ENCODE assay signal across 13 cellular contexts in the genomic region with DNA sequence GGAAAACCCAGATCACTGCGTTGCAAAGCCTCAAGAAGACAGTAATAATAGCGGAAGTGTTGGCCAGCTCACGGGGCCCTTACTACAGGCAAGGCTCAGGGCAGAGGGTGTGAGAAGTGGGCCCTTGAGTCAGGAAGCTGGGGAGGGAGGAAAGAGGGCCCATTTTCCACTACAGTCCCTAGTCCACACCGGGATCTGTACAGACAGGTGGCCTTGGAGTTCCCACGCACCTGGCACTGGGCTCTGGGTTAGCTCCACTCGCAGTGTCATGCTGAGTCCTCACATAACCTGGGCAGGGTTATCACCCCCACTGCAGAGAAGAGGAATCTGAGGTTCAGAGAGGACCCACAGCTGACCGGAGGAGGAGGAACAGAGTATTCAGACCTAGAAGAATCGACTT. TPM values are rescaled to one million over a fixed set of nuclear protein-coding genes. Genes with fewer than 3 reads are reported as not detected.
DNase-seq lines count a peak whose midpoint lies in the region; ATAC-seq and TF ChIP-seq lines count a peak whose summit lies in the region.
"Had no signal": no experiment of that assay in that cellular context is flagged by ENCODE, and none has a peak within 500 bp of the region (broad histone marks: within the 10 kb centered on the region; RNA-seq: fewer than 3 reads in every experiment).

No MANE protein-coding gene starts in this region.

- WGBS in mesodermal cell (ENCODE audit: insufficient coverage in 2 of 2), 2 experiments, result 89 to 96% methylated on average over 4 to 8 of the region's 8 CpGs

- TF ChIP-seq CTCF in thoracic aorta (IDR thresholded peaks at IDR 0.05), result no peak

- ATAC-seq in thoracic aorta (ENCODE audit: insufficient number of reproducible peaks, low FRiP score, low read depth), result no peak
- ATAC-seq: naive thymus-derived CD4-positive, alpha-beta T cell had no signal

- H3K27me3 ChIP-seq in thoracic aorta (replicated peaks; ENCODE audit: insufficient read depth), result no peaks in the 10 kb centered on the region

- H3K4me1 ChIP-seq in mesodermal cell (ENCODE audit: control insufficient read depth, insufficient read depth, low read length, poor library complexity, severe bottlenecking) (peaks cover 57% of the 10 kb centered on the region), thoracic aorta (ENCODE audit: control insufficient read depth in 1 of 2, low read depth in 2 of 2) (peaks cover 61 to 89% of the 10 kb centered on the region in 2 donors)

- no peaks in the 10 kb centered on the region for H3K9me3 ChIP-seq in mesodermal cell (ENCODE audit: control insufficient read depth, low read length)
- H3K9me3 ChIP-seq in thoracic aorta, result no peaks in the 10 kb centered on the region

- H3K4me3 ChIP-seq in mesodermal cell (ENCODE audit: extremely low read depth, insufficient read depth, low read length, poor library complexity, severe bottlenecking) (no peak overlapping the region), thoracic aorta (no peak overlapping the region)
- H3K4me3 ChIP-seq: GM23338 had no signal

- intact Hi-C loops in posterior cingulate gyrus (cut with DNase I), result no loop called here

- H3K27ac ChIP-seq in caudate nucleus (ENCODE audit: low read depth, low read length) (peak overlapping the region; percentile 65), mesodermal cell (ENCODE audit: low read depth, low read length, severe bottlenecking) (peak overlapping the region; percentile 83), thoracic aorta (peak overlapping the region; percentile 87 to 96)

- DNase-seq in DMS153 (lab: John Stamatoyannopoulos, UW) (peak; percentile 36), DMS153 treated with DMSO at 0.1 percent for 48 hours (lab: John Stamatoyannopoulos, UW; ENCODE audit: unreplicated experiment) (no peak), caudate nucleus (lab: John Stamatoyannopoulos, UW) (no peak), thoracic aorta (ENCODE audit: low spot score) (no peak), HK-2 (ENCODE audit: unreplicated experiment) (no peak), posterior cingulate gyrus (no peak), cerebellar cortex (ENCODE audit: low spot score) (no peak)
- DNase-seq: central memory CD4-positive, alpha-beta T cell; GDM1; naive thymus-derived CD4-positive, alpha-beta T cell; NCI-H748 treated with DMSO at 0.1 percent for 48 hours had no signal

- H3K36me3 ChIP-seq in mesodermal cell (ENCODE audit: control insufficient read depth, insufficient read depth, low read length), result peaks cover 15% of the 10 kb centered on the region
- H3K36me3 ChIP-seq in thoracic aorta, result no peaks in the 10 kb centered on the region

RNA-seq across cellular contexts. Expression of a gene that starts 16.8 kb away (rescaled TPM):
- 57.6 TPM for polyA plus RNA-seq in mesodermal cell (2013, experiment 1 of 2)
- 44.7 TPM for polyA plus RNA-seq in mesodermal cell (2013, experiment 2 of 2)
- 10 to 100 TPM; 57.3 to 58.5 TPM for total RNA-seq in thoracic aorta
- polyA plus RNA-seq: naive thymus-derived CD4-positive, alpha-beta T cell had no signal

RNA-seq across cellular contexts. Expression of a gene that starts 56.3 kb away (rescaled TPM):
- polyA plus RNA-seq in mesodermal cell (2013, experiment 1 of 2), result not detected
- polyA plus RNA-seq in mesodermal cell (2013, experiment 2 of 2), result not detected
- 10 to 100 TPM; 11.9 to 55.6 TPM for total RNA-seq in thoracic aorta
- polyA plus RNA-seq: naive thymus-derived CD4-positive, alpha-beta T cell had no signal
